ENCODE assay signal across 8 cellular contexts in genomic region chr16:56608043-56608875, GRCh38. TPM values are rescaled to one million over a fixed set of nuclear protein-coding genes. Genes with fewer than 3 reads are reported as not detected.
A peak's percentile ranks its signal among the peaks of the same experiment; 100 is the strongest.
DNase-seq lines count a peak whose midpoint lies in the region; ATAC-seq and TF ChIP-seq lines count a peak whose summit lies in the region.

Gene MT2A (plus strand): TSS chr16:56608584. CDS start chr16:56608656, 72 bp downstream.

- peak within 1 kb of the TSS; percentile 79 for H3K27ac ChIP-seq in C4-2B
- H3K27ac ChIP-seq in liver (ENCODE audit: low read depth in 1 of 2, low read length in 2 of 2), result peak within 1 kb of the TSS; percentile 98 to 99

- H3K4me1 ChIP-seq in liver (ENCODE audit: control insufficient read depth in 4 of 4, insufficient read depth in 4 of 4, low read length in 3 of 4), result peaks cover 6 to 37% (median 13%) of the 10 kb centered on the region in 4 donors

- intact Hi-C loops in dendritic cell treated with granulocyte-macrophage colony-stimulating factor and Interleukin-4, amounts not matched to agents 40 ng/mL and 50 ng/mL, for 4 days (cut with micrococcal nuclease), result no loop called here

- ATAC-seq in GM19351 (IDR thresholded peaks at IDR 0.05; ENCODE audit: unreplicated experiment) (peak; percentile 91), HG03520 (IDR thresholded peaks at IDR 0.05; ENCODE audit: unreplicated experiment) (peak; percentile 87)

- H3K4me1 Mint-ChIP-seq in dendritic cell treated with granulocyte-macrophage colony-stimulating factor and Interleukin-4, amounts not matched to agents 40 ng/mL and 50 ng/mL, for 4 days (ENCODE audit: low read depth), result peaks cover 45% of the 10 kb centered on the region

- H3K9me3 ChIP-seq in liver (ENCODE audit: control insufficient read depth in 4 of 4, low read length in 3 of 4), result no peaks in the 10 kb centered on the region

- H3K9ac ChIP-seq in liver (ENCODE audit: low read depth in 1 of 2, low read length in 2 of 2), result peak within 1 kb of the TSS; percentile 79 to 98

- peak within 1 kb of the TSS; percentile 86 for H3K27ac Mint-ChIP-seq in dendritic cell treated with granulocyte-macrophage colony-stimulating factor and Interleukin-4, amounts not matched to agents 40 ng/mL and 50 ng/mL, for 4 days

- peak; percentile 92 for DNase-seq in NCI-H526 treated with DMSO at 0.1 percent for 48 hours (lab: John Stamatoyannopoulos, UW)
- peak; percentile 80 to 81 for DNase-seq in activated CD4-positive, alpha-beta T cell treated with anti-CD3 and anti-CD28 coated beads, Interleukin-2, amount 50 U/mL, for 4 hours
- DNase-seq in stimulated activated CD4-positive, alpha-beta T cell treated with anti-CD3 and anti-CD28 coated beads, Interleukin-4, amount 100 ng/mL, for 24 hours, result peak; percentile 91

- no peaks in the 10 kb centered on the region for H3K36me3 ChIP-seq in liver (ENCODE audit: control insufficient read depth in 4 of 4, insufficient read depth in 3 of 4, low read depth in 1 of 4, low read length in 3 of 4)

- TF ChIP-seq RAD21 in liver (IDR thresholded peaks at IDR 0.05), result peak; percentile 30 to 31

- H3K27me3 Mint-ChIP-seq in dendritic cell treated with granulocyte-macrophage colony-stimulating factor and Interleukin-4, amounts not matched to agents 40 ng/mL and 50 ng/mL, for 4 days, result peaks cover 4% of the 10 kb centered on the region

- no peaks in the 10 kb centered on the region for H3K27me3 ChIP-seq in liver (ENCODE audit: control insufficient read depth in 4 of 4, insufficient read depth in 4 of 4, low read length in 3 of 4)

- WGBS in liver, result 2% methylated on average over 62 of the region's 62 CpGs

- H3K4me3 Mint-ChIP-seq in dendritic cell treated with granulocyte-macrophage colony-stimulating factor and Interleukin-4, amounts not matched to agents 40 ng/mL and 50 ng/mL, for 4 days, result peak within 1 kb of the TSS; percentile 75

- peak within 1 kb of the TSS; percentile 68 to 90 (median 88) for H3K4me3 ChIP-seq in liver (ENCODE audit: low read depth in 1 of 3, low read length in 3 of 3)

- H3K9me3 Mint-ChIP-seq in dendritic cell treated with granulocyte-macrophage colony-stimulating factor and Interleukin-4, amounts not matched to agents 40 ng/mL and 50 ng/mL, for 4 days, result no peaks in the 10 kb centered on the region

- no peaks in the 10 kb centered on the region for H3K36me3 Mint-ChIP-seq in dendritic cell treated with granulocyte-macrophage colony-stimulating factor and Interleukin-4, amounts not matched to agents 40 ng/mL and 50 ng/mL, for 4 days (ENCODE audit: low read depth)

- no peak for TF ChIP-seq CTCF in C4-2B (conservative IDR thresholded peaks at IDR 0.05)
- TF ChIP-seq CTCF in liver (IDR thresholded peaks at IDR 0.05; ENCODE audit: low read depth, low read length, missing input control), result no peak

TF ChIP-seq in liver, 16 proteins besides CTCF, POLR2A, EP300 and RAD21:
- peak in 1 of 2 donors; percentile 29 for TF ChIP-seq GABPA (IDR thresholded peaks at IDR 0.05 in 1 of 2, conservative IDR thresholded peaks at IDR 0.05 in 1 of 2)
- TF ChIP-seq JUND (IDR thresholded peaks at IDR 0.05), result peak in 1 of 2 donors; percentile 80
- TF ChIP-seq YY1 (IDR thresholded peaks at IDR 0.05), result peak; percentile 75
- peak; percentile 91 for TF ChIP-seq SP1 (IDR thresholded peaks at IDR 0.05)
- TF ChIP-seq MAX (IDR thresholded peaks at IDR 0.05), result no peak
- TF ChIP-seq EGR1 (IDR thresholded peaks at IDR 0.05; ENCODE audit: low read depth in 2 of 2), result peak in 1 of 2 donors; percentile 62
- TF ChIP-seq ATF3 (IDR thresholded peaks at IDR 0.05), result no peak
- peak; percentile 22 for TF ChIP-seq FOXA2 (IDR thresholded peaks at IDR 0.05)
- peak; percentile 41 for TF ChIP-seq FOXA1 (IDR thresholded peaks at IDR 0.05)
- TF ChIP-seq NR2F2 (IDR thresholded peaks at IDR 0.05), result no peak
- TF ChIP-seq TAF1 (conservative IDR thresholded peaks at IDR 0.05), result peak; percentile 90
- no peak for TF ChIP-seq HNF4G (IDR thresholded peaks at IDR 0.05)
- peak; percentile 12 to 37 for TF ChIP-seq HNF4A (conservative IDR thresholded peaks at IDR 0.05)
- peak; percentile 90 for TF ChIP-seq REST (IDR thresholded peaks at IDR 0.05)
- TF ChIP-seq RXRA (IDR thresholded peaks at IDR 0.05), result peak; percentile 57 to 85
- TF ChIP-seq ZBTB33 (IDR thresholded peaks at IDR 0.05), result no peak

RNA-seq across cellular contexts. Expression of gene MT2A, which starts in this region (rescaled TPM):
- 100 to 1,000 TPM in 1 of 2 donors, 10 to 100 TPM in 1; 45.8 to 387 TPM for total RNA-seq in liver
- polyA plus RNA-seq in liver, result 1,000 to 10,000 TPM; 4,079 to 5,206 TPM

Comparison
In these comparisons a context has a peak if more than half of its experiments do, and no peak if none do; other contexts are left out.
1. Peak in every context shown above with its lines: DNase-seq, ATAC-seq, H3K4me3 ChIP-seq and H3K27ac ChIP-seq.